In the genomic region with DNA sequence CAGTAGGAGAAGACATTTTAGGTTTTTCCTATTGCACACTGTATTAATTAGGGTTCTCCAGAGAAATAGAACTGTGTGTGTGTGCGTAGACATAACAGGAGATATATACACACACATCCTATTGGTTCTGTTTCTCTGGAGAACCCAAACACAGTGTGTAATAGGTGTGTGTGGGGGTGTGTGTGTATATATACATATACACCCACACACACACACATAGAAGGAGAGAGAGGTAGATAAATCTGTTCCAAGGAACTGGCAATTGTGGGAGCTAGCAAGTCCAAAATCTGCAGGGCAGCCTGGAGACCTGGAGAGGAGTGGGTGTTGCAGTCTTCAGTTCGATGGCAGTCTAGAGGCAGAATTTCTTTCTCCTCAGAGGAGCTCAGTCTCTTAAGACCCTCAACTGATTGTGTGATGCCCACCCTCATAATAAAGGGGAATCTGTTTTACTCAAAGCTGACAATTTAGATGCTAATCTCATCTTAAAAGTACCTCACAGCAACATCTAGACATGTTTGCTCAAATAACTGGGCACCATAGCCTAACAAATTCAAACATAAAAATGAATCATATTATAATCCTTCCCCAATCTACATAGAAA, we compare ENCODE assay signal across 26 cellular contexts. TPM values are rescaled to one million over a fixed set of nuclear protein-coding genes. Genes with fewer than 3 reads are reported as not detected.
DNase-seq lines count a peak whose midpoint lies in the region; ATAC-seq, FAIRE-seq and TF ChIP-seq lines count a peak whose summit lies in the region.
"Had no signal": no experiment of that assay in that cellular context is flagged by ENCODE, and none has a peak within 500 bp of the region (broad histone marks: within the 10 kb centered on the region; RNA-seq: fewer than 3 reads in every experiment).

No MANE protein-coding gene starts in this region.

- H3K36me3 ChIP-seq in HEK293 (ENCODE audit: control insufficient read depth in 2 of 2, insufficient read depth in 1 of 2, low read length in 2 of 2) (no peaks in the 10 kb centered on the region), IMR-90 (ENCODE audit: control insufficient read depth, insufficient read depth, low read length) (no peaks in the 10 kb centered on the region), endothelial cell of umbilical vein (ENCODE audit: control insufficient read depth in 2 of 2, extremely low read depth in 1 of 2, insufficient read depth in 2 of 2, low read length in 2 of 2) (no peaks in the 10 kb centered on the region)
- H3K36me3 ChIP-seq: BE2C, BLaER1 had no signal

- H3K23ac ChIP-seq in IMR-90 (ENCODE audit: low read depth, low read length), result peak overlapping the region; percentile 15; the same call in 1 of the 2 replicates

- no peak overlapping the region for H2BK20ac ChIP-seq in IMR-90 (ENCODE audit: low read depth, low read length)

- H2AK5ac ChIP-seq in IMR-90 (ENCODE audit: low read depth, low read length), result no peak overlapping the region

- no peak overlapping the region for H4K8ac ChIP-seq in IMR-90 (ENCODE audit: low read depth in 2 of 2, low read length in 2 of 2)

- H3K4ac ChIP-seq in IMR-90 (ENCODE audit: low read depth, low read length), result no peak overlapping the region

- in situ Hi-C loops in IMR-90 (cut with MboI; ENCODE audit: low sequenced_read_pairs), result no loop called here

- no peak overlapping the region for H3K4me2 ChIP-seq in IMR-90 (ENCODE audit: low read depth, low read length)
- H3K4me2 ChIP-seq in endothelial cell of umbilical vein (ENCODE audit: insufficient read depth, low read length), result no peak overlapping the region
- H3K4me2 ChIP-seq: BLaER1 had no signal

- no peak overlapping the region for H2AFZ ChIP-seq in IMR-90 (replicated peaks; ENCODE audit: low read length, poor library complexity)
- peak overlapping the region; percentile 46 for H2AFZ ChIP-seq in endothelial cell of umbilical vein (ENCODE audit: low read depth, low read length)

- ATAC-seq in IMR-90 (ENCODE audit: low read depth), result no peak
- ATAC-seq: GM12878 had no signal

- H3K56ac ChIP-seq in IMR-90 (ENCODE audit: extremely low read depth, insufficient read depth, low read length), result no peak overlapping the region

- no peak overlapping the region for H4K91ac ChIP-seq in IMR-90 (ENCODE audit: insufficient read depth, low read depth, low read length)

- no peak overlapping the region for H3K18ac ChIP-seq in IMR-90 (ENCODE audit: low read depth, low read length)

- no peak overlapping the region for H3K14ac ChIP-seq in IMR-90 (replicated peaks; ENCODE audit: low read depth, low read length)

- H3K9me1 ChIP-seq in IMR-90 (ENCODE audit: insufficient read depth, low read length) (no peaks in the 10 kb centered on the region), endothelial cell of umbilical vein (replicated peaks; ENCODE audit: control insufficient read depth, extremely low read depth, insufficient read depth, low read length) (no peaks in the 10 kb centered on the region)

- BruUV-seq in IMR-90 (replicated peaks; lab: Mats Ljungman, UMichigan) (no TSS peak), endothelial cell of umbilical vein (replicated peaks; lab: Mats Ljungman, UMichigan) (no TSS peak)

- H3K79me1 ChIP-seq in IMR-90 (ENCODE audit: low read depth in 1 of 2, low read length in 2 of 2), result no peaks in the 10 kb centered on the region

- H3K4me1 ChIP-seq in HEK293 (ENCODE audit: control insufficient read depth, insufficient read depth, low read length), result no peaks in the 10 kb centered on the region
- H3K4me1 ChIP-seq in IMR-90 (ENCODE audit: control insufficient read depth, insufficient read depth, low read length), result peaks cover 5% of the 10 kb centered on the region
- H3K4me1 ChIP-seq in endothelial cell of umbilical vein (ENCODE audit: control insufficient read depth, extremely low read depth, insufficient read depth, low read length), result peaks cover 29% of the 10 kb centered on the region
- H3K4me1 ChIP-seq: BE2C, BLaER1 had no signal

- no peaks in the 10 kb centered on the region for H3K79me2 ChIP-seq in endothelial cell of umbilical vein (ENCODE audit: control insufficient read depth, insufficient read depth, low read length)

- dilution Hi-C loops in IMR-90 (cut with HindIII; ENCODE audit: low sequenced_read_pairs, unreplicated experiment) (no loop called here), endothelial cell of umbilical vein (cut with MboI; ENCODE audit: extremely low pct_ligation_motif_present, low sequenced_read_pairs) (no loop called here)

- no peak for FAIRE-seq in endothelial cell of umbilical vein (lab: Jason Lieb, UNC)
- FAIRE-seq: A204.1, GM12878, GM12892, GM18507, GM19239 had no signal

- no peaks in the 10 kb centered on the region for H4K20me1 ChIP-seq in IMR-90 (ENCODE audit: insufficient read depth, low read length)
- H4K20me1 ChIP-seq in endothelial cell of umbilical vein (replicated peaks; ENCODE audit: control insufficient read depth, extremely low read depth, insufficient read depth, low read length), result no peaks in the 10 kb centered on the region
- H4K20me1 ChIP-seq: BLaER1 had no signal

- H3K9ac ChIP-seq in IMR-90 (ENCODE audit: low read depth, low read length), result no peak overlapping the region
- H3K9ac ChIP-seq in endothelial cell of umbilical vein (replicated peaks; ENCODE audit: extremely low read depth, insufficient read depth, low read length), result no peak overlapping the region
- H3K9ac ChIP-seq: BLaER1 had no signal

- DNase-seq in IMR-90, result no peak
- no peak for DNase-seq in endothelial cell of umbilical vein (ENCODE audit: low read depth, low spot score)
- DNase-seq in NCI-H1930 (lab: John Stamatoyannopoulos, UW), result no peak
- DNase-seq in SW 1271 (lab: John Stamatoyannopoulos, UW), result no peak
- DNase-seq: 8988T; ACHN; BE2C; C1 segment of cervical spinal cord; CD4-positive, alpha-beta memory T cell; CD4-positive, CD25-positive, alpha-beta regulatory T cell; CD8-positive, alpha-beta memory T cell; COR-L47; DMS 273 treated with DMSO at 0.1 percent for 48 hours; DMS153; DMS53; DMS79; DND-41; EL; GDM1 had no signal

- no peak for TF ChIP-seq POLR2A in IMR-90 (IDR thresholded peaks at IDR 0.05; ENCODE audit: low read depth, low read length)
- TF ChIP-seq POLR2A in endothelial cell of umbilical vein (IDR thresholded peaks at IDR 0.05; ENCODE audit: low read depth, low read length), result no peak

- no peak overlapping the region for H2AK9ac ChIP-seq in IMR-90 (replicated peaks; ENCODE audit: low read depth, low read length, poor library complexity)

- POLR2A ChIA-PET in HEK293 (lab: Yijun Ruan, JAX), result no interaction called here
- POLR2A ChIA-PET in IMR-90 (lab: Charles Lee; ENCODE audit: unreplicated experiment), result interaction anchor here (0.5 to 0.6 kb wide), 3 partner anchors 34 to 52 kb away, joined by 3 to 12 read pairs (median 4); no protein-coding TSS in a partner anchor
- POLR2A ChIA-PET in endothelial cell of umbilical vein (lab: Charles Lee), result no interaction called here

- TF ChIP-seq CTCF in HEK293 (tag by site-specific recombination; IDR thresholded peaks at IDR 0.05) (no peak), IMR-90 (conservative IDR thresholded peaks at IDR 0.05; ENCODE audit: low read depth, low read length) (no peak), endothelial cell of umbilical vein (IDR thresholded peaks at IDR 0.05; ENCODE audit: extremely low read depth in 1 of 2, insufficient read depth in 1 of 2, low read depth in 1 of 2, low read length in 2 of 2) (no peak)

- no peak overlapping the region for H2BK15ac ChIP-seq in IMR-90 (ENCODE audit: low read depth, low read length)

- H3K9me3 ChIP-seq in HEK293 (ENCODE audit: control insufficient read depth, insufficient read depth, low read depth, low read length) (no peaks in the 10 kb centered on the region), IMR-90 (ENCODE audit: control insufficient read depth, insufficient read depth, low read length) (no peaks in the 10 kb centered on the region), endothelial cell of umbilical vein (replicated peaks; ENCODE audit: control insufficient read depth, insufficient read depth, low read length) (no peaks in the 10 kb centered on the region)
- H3K9me3 ChIP-seq: BE2C had no signal

- no peak overlapping the region for H2BK5ac ChIP-seq in IMR-90 (ENCODE audit: low read depth, low read length, poor library complexity, severe bottlenecking)

- intact Hi-C loops in IMR-90 (cut with micrococcal nuclease) (no loop called here), endothelial cell of umbilical vein (cut with micrococcal nuclease) (loop anchor here (1.0 kb wide), 1 partner anchor 8 kb away; no protein-coding TSS in a partner anchor)

- CTCF ChIA-PET in HEK293 (lab: Yijun Ruan, JAX) (interaction anchor here (0.6 to 0.7 kb wide), 2 partner anchors 12 to 50 kb away, joined by 3 to 4 read pairs; no protein-coding TSS in a partner anchor), IMR-90 (lab: Yijun Ruan, JAX) (no interaction called here), endothelial cell of umbilical vein (lab: Charles Lee) (interaction anchor here (0.7 to 1.4 kb wide), 4 partner anchors 10 to 83 kb away, joined by 3 read pairs; no protein-coding TSS in a partner anchor)

- no peak overlapping the region for H2BK120ac ChIP-seq in IMR-90 (ENCODE audit: low read depth, low read length)

- H3K27me3 ChIP-seq in IMR-90 (ENCODE audit: control insufficient read depth, insufficient read depth, low read length) (no peaks in the 10 kb centered on the region), endothelial cell of umbilical vein (ENCODE audit: control insufficient read depth in 2 of 2, insufficient read depth in 2 of 2, low read length in 2 of 2) (no peaks in the 10 kb centered on the region)
- H3K27me3 ChIP-seq: BE2C, BLaER1 had no signal

- H3K27ac ChIP-seq in HEK293 (ENCODE audit: extremely low read depth, low read depth, low read length) (no peak overlapping the region), IMR-90 (ENCODE audit: insufficient read depth, low read length) (no peak overlapping the region), endothelial cell of umbilical vein (ENCODE audit: insufficient read depth, low read depth, low read length) (no peak overlapping the region)
- H3K27ac ChIP-seq: BLaER1 had no signal

- no peak overlapping the region for H3K4me3 ChIP-seq in HEK293 (ENCODE audit: low read depth, low read length)
- H3K4me3 ChIP-seq in IMR-90 (ENCODE audit: insufficient read depth, low read depth, low read length), result no peak overlapping the region
- H3K4me3 ChIP-seq in endothelial cell of umbilical vein (replicated peaks in 1 of 3; ENCODE audit: insufficient read depth in 1 of 3, low read depth in 1 of 3, low read length in 3 of 3), result no peak overlapping the region
- H3K4me3 ChIP-seq: BLaER1, GM12878 had no signal

- H4K5ac ChIP-seq in IMR-90 (ENCODE audit: low read depth, low read length), result no peak overlapping the region

- TF ChIP-seq RAD21 in IMR-90 (IDR thresholded peaks at IDR 0.05; ENCODE audit: low read length), result no peak

- WGBS in IMR-90 (ENCODE audit: extremely low coverage in 2 of 2, insufficient read length in 1 of 2), 2 experiments, result no CpG with 5 or more reads among the region's 2 CpGs

RNA-seq across cellular contexts. Expression of a gene that starts 35.0 kb away (rescaled TPM):
- total RNA-seq in IMR-90 (2012; rRNA removed), result 77.8 and 216 TPM in 2 replicates
- 466 and 588 TPM in 2 replicates for polyA plus RNA-seq in IMR-90 (2012; rRNA removed)
- 457 and 1,011 TPM in 2 replicates for polyA plus RNA-seq in IMR-90 (2012; cell fraction: cytosol; rRNA removed)
- 258 and 509 TPM in 2 replicates for polyA plus RNA-seq in IMR-90 (2012; cell fraction: nucleus; rRNA removed; ENCODE audit: low replicate concordance)
- 472 and 486 TPM in 2 replicates for total RNA-seq in endothelial cell of umbilical vein
- polyA plus RNA-seq in endothelial cell of umbilical vein, result 195 and 253 TPM in 2 replicates
- 258 and 287 TPM in 2 replicates for polyA plus RNA-seq in endothelial cell of umbilical vein (2011; cell fraction: cytosol; rRNA removed)
- 221 and 343 TPM in 2 replicates for polyA plus RNA-seq in endothelial cell of umbilical vein (2011; cell fraction: nucleus; rRNA removed)
- 512 and 627 TPM in 2 replicates for polyA plus RNA-seq in endothelial cell of umbilical vein (2012)
- polyA minus RNA-seq in endothelial cell of umbilical vein, result 365 and 404 TPM in 2 replicates
- 64.9 TPM for polyA minus RNA-seq in endothelial cell of umbilical vein (2011; cell fraction: cytosol; rRNA and poly(A)+ RNA removed)
- 184 and 233 TPM in 2 replicates for polyA minus RNA-seq in endothelial cell of umbilical vein (2011; cell fraction: nucleus; rRNA and poly(A)+ RNA removed)
